In genomic region chr2:239516954-239517305, GRCh38 we compare ENCODE assay signal across 21 cellular contexts.
"Had no signal": no experiment of that assay in that cellular context is flagged by ENCODE, and none has a peak within 500 bp of the region (broad histone marks: within the 10 kb centered on the region; RNA-seq: fewer than 3 reads in every experiment).

No MANE protein-coding gene starts in this region.

- H3K4me2 ChIP-seq: neural progenitor cell, smooth muscle cell had no signal

- H3K9ac ChIP-seq: neural progenitor cell had no signal

- H2AFZ ChIP-seq: neural progenitor cell had no signal

- ATAC-seq: heart left ventricle; natural killer cell; pancreas; psoas muscle; right lobe of liver; stimulated activated effector memory CD8-positive, alpha-beta T cell treated with anti-CD3 and anti-CD28 coated beads, Interleukin-12 subunit alpha, Interleukin-12 subunit beta, amount 100 ng/mL, for 72 hours had no signal

- H3K9me3 ChIP-seq: heart left ventricle, left ventricle myocardium inferior, pancreas, psoas muscle, right lobe of liver, tibial nerve, vagina had no signal

- FAIRE-seq: islet of Langerhans, pancreas had no signal

- H3K4me1 ChIP-seq: neural progenitor cell, pancreas, right lobe of liver, tibial nerve, vagina had no signal

- H3K36me3 ChIP-seq: heart left ventricle, left ventricle myocardium inferior, neural progenitor cell, pancreas, right lobe of liver, tibial nerve, vagina had no signal

- H3K27ac ChIP-seq: heart left ventricle, left ventricle myocardium inferior, neural progenitor cell, pancreas, psoas muscle, right lobe of liver, tibial nerve, vagina had no signal

- DNase-seq: hypothalamus; immature natural killer cell; left ventricle myocardium inferior; naive B cell; natural killer cell; nephron progenitor cell; stimulated activated CD4-positive, alpha-beta T cell treated with anti-CD3 and anti-CD28 coated beads, Interleukin-12 subunit alpha, Interleukin-12 subunit beta, amount 100 ng/mL, for 4 hours; stimulated activated CD4-positive, alpha-beta T cell treated with anti-CD3 and anti-CD28 coated beads, Interleukin-15, amount 100 ng/mL, for 24 hours; stimulated activated CD4-positive, alpha-beta T cell treated with anti-CD3 and anti-CD28 coated beads, Interleukin-2, amount 100 ng/mL, for 24 hours; stimulated activated CD4-positive, alpha-beta T cell treated with anti-CD3 and anti-CD28 coated beads, Interleukin-4, amount 100 ng/mL, for 1 hour; stimulated activated naive CD4-positive, alpha-beta T cell had no signal

- H3K27me3 ChIP-seq: neural progenitor cell, pancreas, right lobe of liver, tibial nerve, vagina had no signal

- H3K4me3 ChIP-seq: heart left ventricle, left ventricle myocardium inferior, neural progenitor cell, pancreas, psoas muscle, right lobe of liver, smooth muscle cell, tibial nerve, vagina had no signal
